In the genomic region with DNA sequence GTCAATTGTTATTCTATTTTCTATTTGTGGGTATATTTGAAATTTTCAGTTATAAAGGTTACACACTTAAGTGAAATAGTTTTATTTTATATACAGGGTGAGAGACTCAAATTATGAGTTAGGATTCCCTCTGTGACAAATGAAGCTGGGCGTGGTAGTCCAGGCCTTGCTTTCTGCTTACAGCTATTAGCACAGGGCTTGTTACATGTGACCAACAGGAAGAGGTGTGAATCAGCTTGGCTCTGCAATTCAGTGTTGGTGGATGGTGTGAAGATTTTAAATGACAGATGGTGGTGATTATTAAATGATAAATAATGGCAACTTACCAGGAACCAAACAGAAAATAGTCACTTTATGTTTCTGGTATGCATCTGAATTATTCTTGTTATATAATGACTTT, we compare ENCODE assay signal across 17 cellular contexts.
A peak's percentile ranks its signal among the peaks of the same experiment; 100 is the strongest.
DNase-seq lines count a peak whose midpoint lies in the region; ATAC-seq and TF ChIP-seq lines count a peak whose summit lies in the region.
"Had no signal": no experiment of that assay in that cellular context is flagged by ENCODE, and none has a peak within 500 bp of the region (broad histone marks: within the 10 kb centered on the region; RNA-seq: fewer than 3 reads in every experiment).

No MANE protein-coding gene starts in this region.

- ATAC-seq in effector memory CD8-positive, alpha-beta T cell (replicated peaks): peak; percentile 97
- peak; percentile 66 to 79 for ATAC-seq in natural killer cell treated with Interleukin-12 subunit alpha and Interleukin-12 subunit beta and Interleukin-15 and Interleukin-18, amount 100 ng/mL, for 72 hours
- no peak for ATAC-seq in GM18505 (IDR thresholded peaks at IDR 0.05; ENCODE audit: unreplicated experiment)
- ATAC-seq: heart right ventricle had no signal

- TF ChIP-seq POLR2A in GM18505 (IDR thresholded peaks at IDR 0.05; ENCODE audit: borderline replicate concordance, extremely low read depth, insufficient read depth, insufficient read length) (no peak), stomach (IDR thresholded peaks at IDR 0.05) (no peak)

- no peaks in the 10 kb centered on the region for H3K27me3 ChIP-seq in stomach
- H3K27me3 ChIP-seq: cardiac muscle cell, heart right ventricle had no signal

- intact Hi-C loops in stomach (cut with DNase I; ENCODE audit: low total_unique reads): no loop called here

- peak overlapping the region in 1 of 2 donors; percentile 17 for H3K4me3 Mint-ChIP-seq in effector memory CD8-positive, alpha-beta T cell
- H3K4me3 Mint-ChIP-seq in natural killer cell treated with Interleukin-12 subunit alpha and Interleukin-12 subunit beta and Interleukin-15 and Interleukin-18, amount 100 ng/mL, for 72 hours: no peak overlapping the region
- H3K4me3 Mint-ChIP-seq: activated naive CD4-positive, alpha-beta T cell treated with anti-CD3 and anti-CD28 coated beads, Interleukin-2, amount 10 ng/mL, durations not matched to agents 7 days and 5 days; naive B cell had no signal

- H3K4me3 ChIP-seq in stomach: no peak overlapping the region
- H3K4me3 ChIP-seq: cardiac muscle cell, heart right ventricle, PC-9 had no signal

- H3K9me3 ChIP-seq in stomach: no peaks in the 10 kb centered on the region
- H3K9me3 ChIP-seq: heart right ventricle had no signal

- no peak overlapping the region for H3K27ac ChIP-seq in stomach
- H3K27ac ChIP-seq: C4-2B, cardiac muscle cell, PC-9 had no signal

- H3K4me1 ChIP-seq in stomach: peaks cover 0 to 32% (median 12%) of the 10 kb centered on the region in 4 donors

- TF ChIP-seq CTCF in stomach (IDR thresholded peaks at IDR 0.05): no peak

- H3K27ac Mint-ChIP-seq in effector memory CD8-positive, alpha-beta T cell: peak overlapping the region; percentile 33 to 57
- peak overlapping the region in 1 of 2 donors; percentile 65 for H3K27ac Mint-ChIP-seq in natural killer cell treated with Interleukin-12 subunit alpha and Interleukin-12 subunit beta and Interleukin-15 and Interleukin-18, amount 100 ng/mL, for 72 hours
- H3K27ac Mint-ChIP-seq: activated naive CD4-positive, alpha-beta T cell treated with anti-CD3 and anti-CD28 coated beads, Interleukin-2, amount 10 ng/mL, durations not matched to agents 7 days and 5 days had no signal

- DNase-seq in HT1080 (ENCODE audit: low read depth): peak; percentile 34
- DNase-seq in RKO (ENCODE audit: low spot score): peak; percentile 38
- peak in 2 of 3 experiments; percentile 6 to 10 for DNase-seq in effector memory CD8-positive, alpha-beta T cell
- no peak for DNase-seq in natural killer cell treated with Interleukin-12 subunit alpha and Interleukin-12 subunit beta and Interleukin-15 and Interleukin-18, amount 100 ng/mL, for 72 hours (ENCODE audit: low spot score)
- DNase-seq in stomach: no peak
- DNase-seq in stimulated activated naive CD4-positive, alpha-beta T cell treated with Interleukin-2 at 50 U/mL for 16 hours (lab: John Stamatoyannopoulos, UW): no peak
- DNase-seq: activated CD4-positive, CD25-positive, alpha-beta regulatory T cell; activated naive CD4-positive, alpha-beta T cell treated with anti-CD3 and anti-CD28 coated beads, Interleukin-2, amount 10 ng/mL, durations not matched to agents 7 days and 5 days; heart right ventricle; left cardiac atrium; naive B cell; PC-9; stimulated activated CD4-positive, alpha-beta T cell treated with anti-CD3 and anti-CD28 coated beads, Interleukin-1b, Interleukin-23, amount 100 ng/mL, for 48 hours; trophoblast cell had no signal

- peaks cover 0 to 3% (median 0%) of the 10 kb centered on the region in 4 donors for H3K36me3 ChIP-seq in stomach
- H3K36me3 ChIP-seq: cardiac muscle cell, heart right ventricle had no signal

- no peaks in the 10 kb centered on the region for H3K27me3 Mint-ChIP-seq in effector memory CD8-positive, alpha-beta T cell
- no peaks in the 10 kb centered on the region for H3K27me3 Mint-ChIP-seq in natural killer cell treated with Interleukin-12 subunit alpha and Interleukin-12 subunit beta and Interleukin-15 and Interleukin-18, amount 100 ng/mL, for 72 hours
- H3K27me3 Mint-ChIP-seq: activated naive CD4-positive, alpha-beta T cell treated with anti-CD3 and anti-CD28 coated beads, Interleukin-2, amount 10 ng/mL, durations not matched to agents 7 days and 5 days; naive B cell had no signal

- H3K36me3 Mint-ChIP-seq in effector memory CD8-positive, alpha-beta T cell (ENCODE audit: insufficient read depth): no peaks in the 10 kb centered on the region
- no peaks in the 10 kb centered on the region for H3K36me3 Mint-ChIP-seq in natural killer cell treated with Interleukin-12 subunit alpha and Interleukin-12 subunit beta and Interleukin-15 and Interleukin-18, amount 100 ng/mL, for 72 hours
- H3K36me3 Mint-ChIP-seq: activated naive CD4-positive, alpha-beta T cell treated with anti-CD3 and anti-CD28 coated beads, Interleukin-2, amount 10 ng/mL, durations not matched to agents 7 days and 5 days had no signal

- TF ChIP-seq EP300 in stomach (IDR thresholded peaks at IDR 0.05): no peak

- H3K9me3 Mint-ChIP-seq in effector memory CD8-positive, alpha-beta T cell: no peaks in the 10 kb centered on the region
- H3K9me3 Mint-ChIP-seq in natural killer cell treated with Interleukin-12 subunit alpha and Interleukin-12 subunit beta and Interleukin-15 and Interleukin-18, amount 100 ng/mL, for 72 hours: no peaks in the 10 kb centered on the region
- H3K9me3 Mint-ChIP-seq: activated naive CD4-positive, alpha-beta T cell treated with anti-CD3 and anti-CD28 coated beads, Interleukin-2, amount 10 ng/mL, durations not matched to agents 7 days and 5 days; naive B cell had no signal

- H3K4me1 Mint-ChIP-seq in effector memory CD8-positive, alpha-beta T cell (ENCODE audit: low read depth in 2 of 2): peaks cover 14 to 16% of the 10 kb centered on the region in 2 donors
- peaks cover 24 to 28% of the 10 kb centered on the region in 2 donors for H3K4me1 Mint-ChIP-seq in natural killer cell treated with Interleukin-12 subunit alpha and Interleukin-12 subunit beta and Interleukin-15 and Interleukin-18, amount 100 ng/mL, for 72 hours (ENCODE audit: low read depth in 2 of 2)
- H3K4me1 Mint-ChIP-seq: naive B cell had no signal

- 80 to 93% (median 86%) methylated on average over 1 of the region's 1 CpG for WGBS in stomach, 5 donors

Comparison
In these comparisons a context has a peak if more than half of its experiments do, and no peak if none do; other contexts are left out.
1. DNase-seq: peak in HT1080 (single experiment), RKO (single experiment) and effector memory CD8-positive, alpha-beta T cell (2 of 3); none in natural killer cell treated with Interleukin-12 subunit alpha and Interleukin-12 subunit beta and Interleukin-15 and Interleukin-18, amount 100 ng/mL, for 72 hours (single experiment), stomach (single experiment) and stimulated activated naive CD4-positive, alpha-beta T cell treated with Interleukin-2 at 50 U/mL for 16 hours (single experiment).